Comparison of ENCODE assay signal across 1 cellular context in the genomic region with DNA sequence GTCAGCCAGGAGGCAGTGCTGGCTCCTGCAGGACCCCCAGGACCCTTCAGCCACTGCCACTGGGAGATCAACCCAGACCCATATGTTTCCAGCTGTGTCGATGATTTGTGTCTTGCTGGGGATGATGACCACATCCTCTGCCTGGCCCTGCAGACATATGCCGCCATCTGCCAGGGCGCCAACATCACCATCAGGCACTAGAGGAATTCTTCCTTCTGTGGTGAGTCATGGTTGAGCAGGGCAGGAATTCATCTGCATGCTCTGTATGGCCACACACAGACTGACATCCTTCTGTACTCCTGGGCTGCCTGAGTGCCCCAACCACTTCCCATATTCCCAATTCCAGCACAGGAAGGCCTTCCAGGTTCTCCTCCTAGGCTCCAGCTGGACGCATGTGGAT.
TF ChIP-seq lines count a peak whose summit lies in the region.

No MANE protein-coding gene starts in this region.

TF ChIP-seq in A549, 52 proteins besides CTCF, POLR2A, EP300 and RAD21:
- TF ChIP-seq FOSL2 (IDR thresholded peaks at IDR 0.05) (peak; percentile 32; the same call in 1 of the 2 replicates), FOSL2 (CRISPR knock-in tag; IDR thresholded peaks at IDR 0.05) (peak; percentile 73), KDM5A (IDR thresholded peaks at IDR 0.05) (no peak), ZC3H11A (IDR thresholded peaks at IDR 0.05) (no peak)
